22 cellular contexts compared by ENCODE assay signal in genomic region chr22:46309526-46310085, GRCh38. TPM values are rescaled to one million over a fixed set of nuclear protein-coding genes. Genes with fewer than 3 reads are reported as not detected.
DNase-seq lines count a peak whose midpoint lies in the region; ATAC-seq, FAIRE-seq and TF ChIP-seq lines count a peak whose summit lies in the region.
"Had no signal": no experiment of that assay in that cellular context is flagged by ENCODE, and none has a peak within 500 bp of the region (broad histone marks: within the 10 kb centered on the region; RNA-seq: fewer than 3 reads in every experiment).

No MANE protein-coding gene starts in this region.

- TF ChIP-seq EP300 in HepG2 (IDR thresholded peaks at IDR 0.05; ENCODE audit: low read depth in 2 of 2, low read length in 2 of 2) (no peak), HepG2 (CRISPR knock-in tag; IDR thresholded peaks at IDR 0.05; ENCODE audit: borderline replicate concordance) (no peak)

- peak overlapping the region; percentile 39 for H3K27ac Mint-ChIP-seq in memory B cell
- H3K27ac Mint-ChIP-seq in CD4-positive, alpha-beta T cell: no peak overlapping the region
- H3K27ac Mint-ChIP-seq: HFFc6 had no signal

- no peak overlapping the region for H3K4me3 Mint-ChIP-seq in memory B cell
- H3K4me3 Mint-ChIP-seq in CD4-positive, alpha-beta T cell: no peak overlapping the region
- H3K4me3 Mint-ChIP-seq: HFFc6 had no signal

- no peaks in the 10 kb centered on the region for H3K36me3 Mint-ChIP-seq in memory B cell
- no peaks in the 10 kb centered on the region for H3K36me3 Mint-ChIP-seq in CD4-positive, alpha-beta T cell (ENCODE audit: low read depth)

- ATAC-seq in HepG2 (no peak), right lobe of liver (no peak), heart right ventricle (peak; percentile 67 to 89 (median 77)), memory B cell (ENCODE audit: low read depth) (no peak), GM19035 (IDR thresholded peaks at IDR 0.05; ENCODE audit: unreplicated experiment) (no peak)
- ATAC-seq in CD4-positive, alpha-beta T cell (ENCODE audit: poor library complexity): no peak

- POLR2A ChIA-PET in HepG2 (lab: Yijun Ruan, JAX): no interaction called here
- POLR2A ChIA-PET in CD4-positive, alpha-beta T cell (lab: Charles Lee): no interaction called here

- 96% methylated on average over 13 of the region's 15 CpGs for WGBS in HepG2 (ENCODE audit: low lambda C conversion rate)
- 100% methylated on average over 1 of the region's 15 CpGs for WGBS in right lobe of liver (ENCODE audit: insufficient coverage, low coverage, low lambda C conversion rate, missing lambda C conversion rate)
- 70 to 85% methylated on average over 15 of the region's 15 CpGs for WGBS in heart right ventricle, 2 donors
- WGBS in trophoblast cell (ENCODE audit: extremely low coverage, insufficient coverage, insufficient read length): no CpG with 5 or more reads among the region's 15 CpGs

- no peak overlapping the region for H3K4me3 ChIP-seq in HepG2 (replicated peaks in 1 of 3; ENCODE audit: insufficient read depth in 1 of 3, low read depth in 2 of 3, low read length in 3 of 3)
- no peak overlapping the region for H3K4me3 ChIP-seq in right lobe of liver
- H3K4me3 ChIP-seq in heart right ventricle: no peak overlapping the region
- no peak overlapping the region for H3K4me3 ChIP-seq in trophoblast cell (ENCODE audit: low read depth, low read length)
- H3K4me3 ChIP-seq: PC-9 had no signal

- H3K9me3 ChIP-seq in HepG2 (ENCODE audit: low read length) (no peaks in the 10 kb centered on the region), right lobe of liver (no peaks in the 10 kb centered on the region), heart right ventricle (no peaks in the 10 kb centered on the region), trophoblast cell (ENCODE audit: insufficient read depth, low read depth, low read length) (no peaks in the 10 kb centered on the region)
- no peaks in the 10 kb centered on the region for H3K9me3 ChIP-seq in CD4-positive, alpha-beta T cell (ENCODE audit: control insufficient read depth, low read length)

- in situ Hi-C loops in HepG2 (cut with HindIII; ENCODE audit: extremely low pct_ligation_motif_present, low pct_unique_long_range_greater_than_20kb): loop anchor here (5.0 to 10.0 kb wide), 2 partner anchors 187 to 295 kb away; no protein-coding TSS in a partner anchor

- no peaks in the 10 kb centered on the region for H3K4me1 Mint-ChIP-seq in memory B cell
- H3K4me1 Mint-ChIP-seq in CD4-positive, alpha-beta T cell (ENCODE audit: low read depth): no peaks in the 10 kb centered on the region

- no peak overlapping the region for H2AK5ac ChIP-seq in trophoblast cell (ENCODE audit: low read length)

- CTCF ChIA-PET in HepG2 (lab: Yijun Ruan, JAX; ENCODE audit: low intra/inter-chr PET ratio, low total read pairs): no interaction called here
- CTCF ChIA-PET in CD4-positive, alpha-beta T cell (lab: Charles Lee): no interaction called here

- H3K27ac ChIP-seq in HepG2 (ENCODE audit: extremely low read length, insufficient read depth, low read length): no peak overlapping the region
- no peak overlapping the region for H3K27ac ChIP-seq in right lobe of liver
- peak overlapping the region in 2 of 10 donors; percentile 5 to 28 for H3K27ac ChIP-seq in heart right ventricle
- no peak overlapping the region for H3K27ac ChIP-seq in CD4-positive, alpha-beta T cell (ENCODE audit: low read depth, low read length)
- no peak overlapping the region for H3K27ac ChIP-seq in trophoblast cell (ENCODE audit: low read depth, low read length)
- H3K27ac ChIP-seq: C4-2B, PC-9 had no signal

- FAIRE-seq in HepG2 (lab: Jason Lieb, UNC): no peak
- FAIRE-seq: A204.1, H54 had no signal

- no peak overlapping the region for H4K12ac ChIP-seq in trophoblast cell (ENCODE audit: low read depth, low read length)

- H3K4me2 ChIP-seq in HepG2 (ENCODE audit: low read depth, low read length) (no peak overlapping the region), trophoblast cell (ENCODE audit: low read length) (no peak overlapping the region)
- H3K4me2 ChIP-seq: PC-9 had no signal

- H3K79me2 ChIP-seq in HepG2 (ENCODE audit: insufficient read depth, low read length) (peaks cover 15% of the 10 kb centered on the region), trophoblast cell (ENCODE audit: control insufficient read depth, insufficient read depth, low read length, poor library complexity) (no peaks in the 10 kb centered on the region)

- H3K4ac ChIP-seq in trophoblast cell (ENCODE audit: low read depth, low read length): no peak overlapping the region

- H2AFZ ChIP-seq in HepG2 (ENCODE audit: low read length) (no peak overlapping the region), trophoblast cell (ENCODE audit: insufficient read depth, low read length, poor library complexity) (no peak overlapping the region)
- H2AFZ ChIP-seq: PC-9 had no signal

- no peak overlapping the region for H2BK5ac ChIP-seq in trophoblast cell (ENCODE audit: low read depth, low read length, poor library complexity)

- TF ChIP-seq POLR2A in HepG2 (IDR thresholded peaks at IDR 0.05; ENCODE audit: insufficient read depth in 1 of 2, low read depth in 2 of 2, low read length in 2 of 2) (no peak), right lobe of liver (IDR thresholded peaks at IDR 0.05) (no peak)

- H3K27me3 ChIP-seq in HepG2 (ENCODE audit: control insufficient read depth in 1 of 2, insufficient read depth in 2 of 2, low read length in 2 of 2) (no peaks in the 10 kb centered on the region), right lobe of liver (no peaks in the 10 kb centered on the region), heart right ventricle (no peaks in the 10 kb centered on the region), trophoblast cell (ENCODE audit: insufficient read depth, low read length) (no peaks in the 10 kb centered on the region)
- no peaks in the 10 kb centered on the region for H3K27me3 ChIP-seq in CD4-positive, alpha-beta T cell (ENCODE audit: control insufficient read depth, insufficient read depth, low read length)

- H3K18ac ChIP-seq in trophoblast cell (ENCODE audit: low read length): no peak overlapping the region

- intact Hi-C loops in HepG2 (cut with micrococcal nuclease; ENCODE audit: unreplicated experiment) (no loop called here), right lobe of liver (cut with DNase I) (loop anchor here (5.0 kb wide), 2 partner anchors 187 to 317 kb away; no protein-coding TSS in a partner anchor), heart right ventricle (cut with DNase I) (loop anchor here in 6 of 10 donors (5.0 to 10.0 kb wide), 3 partner anchors 312 to 317 kb away; no protein-coding TSS in a partner anchor)
- intact Hi-C loops in CD4-positive, alpha-beta T cell (cut with DNase I, micrococcal nuclease): loop anchor here (5.0 kb wide), 2 partner anchors 302 to 312 kb away; no protein-coding TSS in a partner anchor

- no peak overlapping the region for H4K91ac ChIP-seq in trophoblast cell (ENCODE audit: low read depth, low read length)

- no peaks in the 10 kb centered on the region for H4K20me1 ChIP-seq in HepG2 (ENCODE audit: insufficient read depth, low read length)

- no peak overlapping the region for H4K8ac ChIP-seq in trophoblast cell (ENCODE audit: low read depth, low read length)

- no peak overlapping the region for H2BK12ac ChIP-seq in trophoblast cell (ENCODE audit: low read length)

- no peaks in the 10 kb centered on the region for H3K27me3 Mint-ChIP-seq in memory B cell
- no peaks in the 10 kb centered on the region for H3K27me3 Mint-ChIP-seq in CD4-positive, alpha-beta T cell

- H3K9ac ChIP-seq in HepG2 (ENCODE audit: insufficient read depth, low read depth, low read length): no peak overlapping the region
- no peak overlapping the region for H3K9ac ChIP-seq in trophoblast cell (ENCODE audit: low read length)

- no peak for DNase-seq in HepG2 (ENCODE audit: low spot score)
- no peak for DNase-seq in right lobe of liver
- peak in 1 of 2 donors; percentile 36 for DNase-seq in heart right ventricle
- DNase-seq in memory B cell (ENCODE audit: low spot score in 2 of 2): no peak
- DNase-seq in activated CD8-positive, alpha-beta memory T cell treated with anti-CD3 and anti-CD28 coated beads, Interleukin-2, amount 50 U/mL, for 4 hours: no peak
- DNase-seq in CD4-positive, alpha-beta T cell: no peak
- DNase-seq in trophoblast cell: no peak
- DNase-seq: HFFc6, KBM-7, MM.1S, NCI-H1048, NCI-H1436, NCI-H1930, NCI-H510A, NCI-H748 treated with DMSO at 0.1 percent for 48 hours, PC-9, RPMI8226, SIG-M5 had no signal

- H3K36me3 ChIP-seq in HepG2 (replicated peaks in 1 of 2; ENCODE audit: control insufficient read depth in 1 of 2, insufficient read depth in 2 of 2, low read length in 2 of 2) (peaks cover 11 to 35% of the 10 kb centered on the region in 2 experiments), right lobe of liver (no peaks in the 10 kb centered on the region), heart right ventricle (peaks cover 0 to 33% (median 0%) of the 10 kb centered on the region in 9 donors), trophoblast cell (ENCODE audit: control insufficient read depth in 1 of 2, insufficient read depth in 2 of 2, low read length in 2 of 2) (peaks cover 36 to 41% of the 10 kb centered on the region in 2 experiments)

- no peaks in the 10 kb centered on the region for H3K9me3 Mint-ChIP-seq in memory B cell
- H3K9me3 Mint-ChIP-seq in CD4-positive, alpha-beta T cell: no peaks in the 10 kb centered on the region
- H3K9me3 Mint-ChIP-seq: HFFc6 had no signal

- H3K23ac ChIP-seq in trophoblast cell (ENCODE audit: low read length): no peak overlapping the region

- H3K79me1 ChIP-seq in trophoblast cell (ENCODE audit: low read length): no peaks in the 10 kb centered on the region

- no TSS peak for BruUV-seq in HepG2 (replicated peaks; lab: Mats Ljungman, UMichigan)

- no peak for TF ChIP-seq RAD21 in HepG2 (CRISPR knock-in tag; IDR thresholded peaks at IDR 0.05)

- H2BK120ac ChIP-seq in trophoblast cell (ENCODE audit: insufficient read depth, low read length, poor library complexity): no peak overlapping the region

- H3K4me1 ChIP-seq in HepG2 (ENCODE audit: insufficient read depth, low read length) (no peaks in the 10 kb centered on the region), right lobe of liver (no peaks in the 10 kb centered on the region), heart right ventricle (peaks cover 0 to 10% (median 0%) of the 10 kb centered on the region in 9 donors), trophoblast cell (ENCODE audit: control insufficient read depth in 1 of 2, insufficient read depth in 2 of 2, low read length in 2 of 2) (no peaks in the 10 kb centered on the region)

- H3K14ac ChIP-seq in trophoblast cell (ENCODE audit: low read length): no peak overlapping the region

- TF ChIP-seq CTCF in HepG2 (CRISPR knock-in tag; IDR thresholded peaks at IDR 0.05): no peak
- no peak for TF ChIP-seq CTCF in right lobe of liver (IDR thresholded peaks at IDR 0.05)
- no peak for TF ChIP-seq CTCF in heart right ventricle (IDR thresholded peaks at IDR 0.05)
- TF ChIP-seq CTCF in CD4-positive, alpha-beta T cell (IDR thresholded peaks at IDR 0.05): no peak

RNA-seq across cellular contexts. Expression of gene GTSE1, which starts 12.9 kb away (rescaled TPM):
- total RNA-seq in HepG2 (2016; rRNA removed; fragmentation: Illumina TruSeq; extraction: Trizol) (13.5 and 15.3 TPM in 2 replicates), right lobe of liver (under 1 TPM; 0.15 to 0.84 (median 0.52) TPM), heart right ventricle (1 to 10 TPM in 2 of 10 donors, under 1 TPM in 8; 0.17 to 4.7 (median 0.37) TPM)
- total RNA-seq in HepG2 (2016; cell fraction: cytosol; rRNA removed; fragmentation: Illumina TruSeq; extraction: Trizol; ENCODE audit: low read depth): 9.5 and 10.9 TPM in 2 replicates
- 12.5 and 14.4 TPM in 2 replicates for total RNA-seq in HepG2 (2016; cell fraction: insoluble cytoplasmic fraction; rRNA removed; fragmentation: Illumina TruSeq; extraction: Trizol)
- 16.2 and 16.3 TPM in 2 replicates for total RNA-seq in HepG2 (2016; cell fraction: membrane; rRNA removed; fragmentation: Illumina TruSeq; extraction: Trizol)
- 13.0 and 13.4 TPM in 2 replicates for total RNA-seq in HepG2 (2016; cell fraction: nucleus; rRNA removed; fragmentation: Illumina TruSeq; extraction: Trizol)
- polyA plus RNA-seq in HepG2 (2011; rRNA removed) (7.0 and 10.7 TPM in 2 replicates), heart right ventricle (under 1 TPM; 0.29 to 0.33 TPM)
- 4.1 and 6.8 TPM in 2 replicates for polyA plus RNA-seq in HepG2 (2011; cell fraction: cytosol; rRNA removed)
- polyA plus RNA-seq in HepG2 (2011; cell fraction: nucleus; rRNA removed): 14.2 and 21.4 TPM in 2 replicates
- 4.6 and 8.5 TPM in 2 replicates for polyA plus RNA-seq in HepG2 (2012)
- polyA plus RNA-seq in HepG2 (2016; cell fraction: cytosol; fragmentation: Illumina TruSeq; extraction: Trizol; ENCODE audit: low read depth): 6.3 and 6.9 TPM in 2 replicates
- polyA plus RNA-seq in HepG2 (2016; cell fraction: insoluble cytoplasmic fraction; fragmentation: Illumina TruSeq; extraction: Trizol; ENCODE audit: low read depth): 17.8 and 23.8 TPM in 2 replicates
- polyA plus RNA-seq in HepG2 (2016; cell fraction: membrane; fragmentation: Illumina TruSeq; extraction: Trizol; ENCODE audit: low read depth): 16.6 and 17.2 TPM in 2 replicates
- 56.0 and 61.7 TPM in 2 replicates for polyA plus RNA-seq in HepG2 (2016; cell fraction: nucleus; fragmentation: Illumina TruSeq; extraction: Trizol; ENCODE audit: insufficient read depth, low read depth)
- polyA minus RNA-seq in HepG2 (2011; rRNA and poly(A)+ RNA removed; ENCODE audit: low replicate concordance): 12.6 and 23.6 TPM in 2 replicates
- 6.7 and 8.3 TPM in 2 replicates for polyA minus RNA-seq in HepG2 (2011; cell fraction: cytosol; rRNA and poly(A)+ RNA removed)
- 9.7 and 11.5 TPM in 2 replicates for polyA minus RNA-seq in HepG2 (2011; cell fraction: nucleus; rRNA and poly(A)+ RNA removed)
- under 1 TPM; 0.14 to 0.89 TPM for total RNA-seq in CD4-positive, alpha-beta T cell
- polyA plus RNA-seq in trophoblast cell (2013): 20.9 and 23.5 TPM in 2 replicates

RNA-seq across cellular contexts. Expression of gene TRMU, which starts 25.9 kb away (rescaled TPM):
- total RNA-seq in HepG2 (2016; rRNA removed; fragmentation: Illumina TruSeq; extraction: Trizol): 47.7 and 50.2 TPM in 2 replicates
- 18.2 and 23.3 TPM in 2 replicates for total RNA-seq in HepG2 (2016; cell fraction: cytosol; rRNA removed; fragmentation: Illumina TruSeq; extraction: Trizol; ENCODE audit: low read depth)
- total RNA-seq in HepG2 (2016; cell fraction: insoluble cytoplasmic fraction; rRNA removed; fragmentation: Illumina TruSeq; extraction: Trizol): 47.8 and 51.9 TPM in 2 replicates
- 29.1 and 30.8 TPM in 2 replicates for total RNA-seq in HepG2 (2016; cell fraction: membrane; rRNA removed; fragmentation: Illumina TruSeq; extraction: Trizol)
- 60.2 and 64.2 TPM in 2 replicates for total RNA-seq in HepG2 (2016; cell fraction: nucleus; rRNA removed; fragmentation: Illumina TruSeq; extraction: Trizol)
- 31.0 and 32.1 TPM in 2 replicates for polyA plus RNA-seq in HepG2 (2011; rRNA removed)
- 19.1 and 26.5 TPM in 2 replicates for polyA plus RNA-seq in HepG2 (2011; cell fraction: cytosol; rRNA removed)
- 132 and 159 TPM in 2 replicates for polyA plus RNA-seq in HepG2 (2011; cell fraction: nucleus; rRNA removed)
- 26.7 and 28.6 TPM in 2 replicates for polyA plus RNA-seq in HepG2 (2012)
- 8.9 and 10.9 TPM in 2 replicates for polyA plus RNA-seq in HepG2 (2016; cell fraction: cytosol; fragmentation: Illumina TruSeq; extraction: Trizol; ENCODE audit: low read depth)
- 51.8 and 58.5 TPM in 2 replicates for polyA plus RNA-seq in HepG2 (2016; cell fraction: insoluble cytoplasmic fraction; fragmentation: Illumina TruSeq; extraction: Trizol; ENCODE audit: low read depth)
- polyA plus RNA-seq in HepG2 (2016; cell fraction: membrane; fragmentation: Illumina TruSeq; extraction: Trizol; ENCODE audit: low read depth): 20.5 and 21.0 TPM in 2 replicates
- 126 and 127 TPM in 2 replicates for polyA plus RNA-seq in HepG2 (2016; cell fraction: nucleus; fragmentation: Illumina TruSeq; extraction: Trizol; ENCODE audit: insufficient read depth, low read depth)
- 36.9 and 68.5 TPM in 2 replicates for polyA minus RNA-seq in HepG2 (2011; rRNA and poly(A)+ RNA removed; ENCODE audit: low replicate concordance)
- 9.8 and 12.0 TPM in 2 replicates for polyA minus RNA-seq in HepG2 (2011; cell fraction: cytosol; rRNA and poly(A)+ RNA removed)
- polyA minus RNA-seq in HepG2 (2011; cell fraction: nucleus; rRNA and poly(A)+ RNA removed): 105 and 171 TPM in 2 replicates
- total RNA-seq in right lobe of liver: 10 to 100 TPM; 17.2 to 24.2 (median 19.9) TPM
- 10 to 100 TPM; 22.1 to 54.1 (median 26.5) TPM for total RNA-seq in heart right ventricle
- polyA plus RNA-seq in heart right ventricle: 10 to 100 TPM; 44.0 to 80.5 TPM
- total RNA-seq in CD4-positive, alpha-beta T cell: 10 to 100 TPM; 65.2 to 65.4 TPM
- 28.5 TPM in 2 replicates for polyA plus RNA-seq in trophoblast cell (2013)

RNA-seq across cellular contexts. Expression of gene TTC38, which starts 41.8 kb away (rescaled TPM):
- 105 and 106 TPM in 2 replicates for total RNA-seq in HepG2 (2016; rRNA removed; fragmentation: Illumina TruSeq; extraction: Trizol)
- 14.0 and 16.3 TPM in 2 replicates for total RNA-seq in HepG2 (2016; cell fraction: cytosol; rRNA removed; fragmentation: Illumina TruSeq; extraction: Trizol; ENCODE audit: low read depth)
- 103 and 105 TPM in 2 replicates for total RNA-seq in HepG2 (2016; cell fraction: insoluble cytoplasmic fraction; rRNA removed; fragmentation: Illumina TruSeq; extraction: Trizol)
- total RNA-seq in HepG2 (2016; cell fraction: membrane; rRNA removed; fragmentation: Illumina TruSeq; extraction: Trizol): 37.6 and 39.1 TPM in 2 replicates
- 81.8 and 89.6 TPM in 2 replicates for total RNA-seq in HepG2 (2016; cell fraction: nucleus; rRNA removed; fragmentation: Illumina TruSeq; extraction: Trizol)
- polyA plus RNA-seq in HepG2 (2011; rRNA removed): 101 and 112 TPM in 2 replicates
- 120 and 124 TPM in 2 replicates for polyA plus RNA-seq in HepG2 (2011; cell fraction: cytosol; rRNA removed)
- polyA plus RNA-seq in HepG2 (2011; cell fraction: nucleus; rRNA removed): 228 and 272 TPM in 2 replicates
- 67.9 and 76.1 TPM in 2 replicates for polyA plus RNA-seq in HepG2 (2012)
- 14.5 and 15.5 TPM in 2 replicates for polyA plus RNA-seq in HepG2 (2016; cell fraction: cytosol; fragmentation: Illumina TruSeq; extraction: Trizol; ENCODE audit: low read depth)
- polyA plus RNA-seq in HepG2 (2016; cell fraction: insoluble cytoplasmic fraction; fragmentation: Illumina TruSeq; extraction: Trizol; ENCODE audit: low read depth): 88.5 and 106 TPM in 2 replicates
- 24.0 and 28.8 TPM in 2 replicates for polyA plus RNA-seq in HepG2 (2016; cell fraction: membrane; fragmentation: Illumina TruSeq; extraction: Trizol; ENCODE audit: low read depth)
- polyA plus RNA-seq in HepG2 (2016; cell fraction: nucleus; fragmentation: Illumina TruSeq; extraction: Trizol; ENCODE audit: insufficient read depth, low read depth): 141 and 185 TPM in 2 replicates
- 60.8 and 197 TPM in 2 replicates for polyA minus RNA-seq in HepG2 (2011; rRNA and poly(A)+ RNA removed; ENCODE audit: low replicate concordance)
- 88.7 and 103 TPM in 2 replicates for polyA minus RNA-seq in HepG2 (2011; cell fraction: cytosol; rRNA and poly(A)+ RNA removed)
- polyA minus RNA-seq in HepG2 (2011; cell fraction: nucleus; rRNA and poly(A)+ RNA removed): 101 and 103 TPM in 2 replicates
- 100 to 1,000 TPM in 5 of 6 experiments, 10 to 100 TPM in 1; 91.1 to 278 (median 195) TPM for total RNA-seq in right lobe of liver
- 10 to 100 TPM; 20.5 to 29.2 (median 26.1) TPM for total RNA-seq in heart right ventricle
- polyA plus RNA-seq in heart right ventricle: 10 to 100 TPM; 22.2 to 27.2 TPM
- 1 to 10 TPM; 1.8 to 2.7 TPM for total RNA-seq in CD4-positive, alpha-beta T cell
- polyA plus RNA-seq in trophoblast cell (2013): 11.4 and 12.4 TPM in 2 replicates

RNA-seq across cellular contexts. Expression of gene PKDREJ, which starts 46.5 kb away (rescaled TPM):
- not detected in 2 replicates for total RNA-seq in HepG2 (2016; rRNA removed; fragmentation: Illumina TruSeq; extraction: Trizol)
- not detected in 2 replicates for total RNA-seq in HepG2 (2016; cell fraction: cytosol; rRNA removed; fragmentation: Illumina TruSeq; extraction: Trizol; ENCODE audit: low read depth)
- not detected in 2 replicates for total RNA-seq in HepG2 (2016; cell fraction: insoluble cytoplasmic fraction; rRNA removed; fragmentation: Illumina TruSeq; extraction: Trizol)
- not detected in 2 replicates for total RNA-seq in HepG2 (2016; cell fraction: membrane; rRNA removed; fragmentation: Illumina TruSeq; extraction: Trizol)
- total RNA-seq in HepG2 (2016; cell fraction: nucleus; rRNA removed; fragmentation: Illumina TruSeq; extraction: Trizol): not detected in 2 replicates
- polyA plus RNA-seq in HepG2 (2011; rRNA removed): 0.01 TPM in 1 of 2 replicates, not detected in the other
- polyA plus RNA-seq in HepG2 (2011; cell fraction: cytosol; rRNA removed): 0.01 TPM in 1 of 2 replicates, not detected in the other
- polyA plus RNA-seq in HepG2 (2011; cell fraction: nucleus; rRNA removed): 0.02 TPM in 1 of 2 replicates, not detected in the other
- 0.27 and 0.29 TPM in 2 replicates for polyA plus RNA-seq in HepG2 (2012)
- not detected in 2 replicates for polyA plus RNA-seq in HepG2 (2016; cell fraction: cytosol; fragmentation: Illumina TruSeq; extraction: Trizol; ENCODE audit: low read depth)
- polyA plus RNA-seq in HepG2 (2016; cell fraction: insoluble cytoplasmic fraction; fragmentation: Illumina TruSeq; extraction: Trizol; ENCODE audit: low read depth): not detected in 2 replicates
- not detected in 2 replicates for polyA plus RNA-seq in HepG2 (2016; cell fraction: membrane; fragmentation: Illumina TruSeq; extraction: Trizol; ENCODE audit: low read depth)
- not detected in 2 replicates for polyA plus RNA-seq in HepG2 (2016; cell fraction: nucleus; fragmentation: Illumina TruSeq; extraction: Trizol; ENCODE audit: insufficient read depth, low read depth)
- polyA minus RNA-seq in HepG2 (2011; rRNA and poly(A)+ RNA removed; ENCODE audit: low replicate concordance): not detected in 2 replicates
- not detected in 2 replicates for polyA minus RNA-seq in HepG2 (2011; cell fraction: cytosol; rRNA and poly(A)+ RNA removed)
- polyA minus RNA-seq in HepG2 (2011; cell fraction: nucleus; rRNA and poly(A)+ RNA removed): not detected in 2 replicates
- total RNA-seq in right lobe of liver: under 1 TPM in 2 of 6 experiments, not detected in 4; 0.05 to 0.07 TPM
- total RNA-seq in heart right ventricle: under 1 TPM in 9 of 10 donors, not detected in 1; 0.05 to 0.23 (median 0.13) TPM
- polyA plus RNA-seq in heart right ventricle: under 1 TPM; 0.01 to 0.07 TPM
- not detected for total RNA-seq in CD4-positive, alpha-beta T cell
- under 0.01 TPM in 2 replicates for polyA plus RNA-seq in trophoblast cell (2013)
- total RNA-seq: HFFc6, PC-9 had no signal

RNA-seq across cellular contexts. Expression of gene CDPF1, which starts 59.5 kb away (rescaled TPM):
- 5.2 and 6.0 TPM in 2 replicates for total RNA-seq in HepG2 (2016; rRNA removed; fragmentation: Illumina TruSeq; extraction: Trizol)
- 3.1 and 4.1 TPM in 2 replicates for total RNA-seq in HepG2 (2016; cell fraction: cytosol; rRNA removed; fragmentation: Illumina TruSeq; extraction: Trizol; ENCODE audit: low read depth)
- 4.7 and 6.0 TPM in 2 replicates for total RNA-seq in HepG2 (2016; cell fraction: insoluble cytoplasmic fraction; rRNA removed; fragmentation: Illumina TruSeq; extraction: Trizol)
- 5.4 and 6.4 TPM in 2 replicates for total RNA-seq in HepG2 (2016; cell fraction: membrane; rRNA removed; fragmentation: Illumina TruSeq; extraction: Trizol)
- total RNA-seq in HepG2 (2016; cell fraction: nucleus; rRNA removed; fragmentation: Illumina TruSeq; extraction: Trizol): 2.8 and 3.8 TPM in 2 replicates
- 7.4 and 8.1 TPM in 2 replicates for polyA plus RNA-seq in HepG2 (2011; rRNA removed)
- 7.0 and 8.0 TPM in 2 replicates for polyA plus RNA-seq in HepG2 (2011; cell fraction: cytosol; rRNA removed)
- 15.6 and 19.1 TPM in 2 replicates for polyA plus RNA-seq in HepG2 (2011; cell fraction: nucleus; rRNA removed)
- 3.3 and 4.7 TPM in 2 replicates for polyA plus RNA-seq in HepG2 (2012)
- polyA plus RNA-seq in HepG2 (2016; cell fraction: cytosol; fragmentation: Illumina TruSeq; extraction: Trizol; ENCODE audit: low read depth): 2.9 and 3.7 TPM in 2 replicates
- 4.6 and 5.8 TPM in 2 replicates for polyA plus RNA-seq in HepG2 (2016; cell fraction: insoluble cytoplasmic fraction; fragmentation: Illumina TruSeq; extraction: Trizol; ENCODE audit: low read depth)
- polyA plus RNA-seq in HepG2 (2016; cell fraction: membrane; fragmentation: Illumina TruSeq; extraction: Trizol; ENCODE audit: low read depth): 5.2 and 5.7 TPM in 2 replicates
- 4.2 and 5.9 TPM in 2 replicates for polyA plus RNA-seq in HepG2 (2016; cell fraction: nucleus; fragmentation: Illumina TruSeq; extraction: Trizol; ENCODE audit: insufficient read depth, low read depth)
- 3.5 and 3.6 TPM in 2 replicates for polyA minus RNA-seq in HepG2 (2011; rRNA and poly(A)+ RNA removed; ENCODE audit: low replicate concordance)
- 1.3 and 2.3 TPM in 2 replicates for polyA minus RNA-seq in HepG2 (2011; cell fraction: cytosol; rRNA and poly(A)+ RNA removed)
- polyA minus RNA-seq in HepG2 (2011; cell fraction: nucleus; rRNA and poly(A)+ RNA removed): 1.9 and 2.2 TPM in 2 replicates
- 1 to 10 TPM; 1.8 to 7.1 (median 3.3) TPM for total RNA-seq in right lobe of liver
- 10 to 100 TPM in 1 of 10 donors, 1 to 10 TPM in 9; 6.3 to 10.4 (median 7.5) TPM for total RNA-seq in heart right ventricle
- 10 to 100 TPM in 1 of 2 donors, 1 to 10 TPM in 1; 7.7 to 12.7 TPM for polyA plus RNA-seq in heart right ventricle
- total RNA-seq in CD4-positive, alpha-beta T cell: 1 to 10 TPM; 1.6 to 2.6 TPM
- 5.5 and 5.9 TPM in 2 replicates for polyA plus RNA-seq in trophoblast cell (2013)

Comparison
In these comparisons a context has a peak if more than half of its experiments do, and no peak if none do; other contexts are left out.
1. ATAC-seq: peak in heart right ventricle (8 of 8); none in HepG2 (single experiment), right lobe of liver (0 of 4), memory B cell (single experiment), GM19035 (single experiment) and CD4-positive, alpha-beta T cell (single experiment).